ENCODE assay signal across 8 cellular contexts in the genomic region with DNA sequence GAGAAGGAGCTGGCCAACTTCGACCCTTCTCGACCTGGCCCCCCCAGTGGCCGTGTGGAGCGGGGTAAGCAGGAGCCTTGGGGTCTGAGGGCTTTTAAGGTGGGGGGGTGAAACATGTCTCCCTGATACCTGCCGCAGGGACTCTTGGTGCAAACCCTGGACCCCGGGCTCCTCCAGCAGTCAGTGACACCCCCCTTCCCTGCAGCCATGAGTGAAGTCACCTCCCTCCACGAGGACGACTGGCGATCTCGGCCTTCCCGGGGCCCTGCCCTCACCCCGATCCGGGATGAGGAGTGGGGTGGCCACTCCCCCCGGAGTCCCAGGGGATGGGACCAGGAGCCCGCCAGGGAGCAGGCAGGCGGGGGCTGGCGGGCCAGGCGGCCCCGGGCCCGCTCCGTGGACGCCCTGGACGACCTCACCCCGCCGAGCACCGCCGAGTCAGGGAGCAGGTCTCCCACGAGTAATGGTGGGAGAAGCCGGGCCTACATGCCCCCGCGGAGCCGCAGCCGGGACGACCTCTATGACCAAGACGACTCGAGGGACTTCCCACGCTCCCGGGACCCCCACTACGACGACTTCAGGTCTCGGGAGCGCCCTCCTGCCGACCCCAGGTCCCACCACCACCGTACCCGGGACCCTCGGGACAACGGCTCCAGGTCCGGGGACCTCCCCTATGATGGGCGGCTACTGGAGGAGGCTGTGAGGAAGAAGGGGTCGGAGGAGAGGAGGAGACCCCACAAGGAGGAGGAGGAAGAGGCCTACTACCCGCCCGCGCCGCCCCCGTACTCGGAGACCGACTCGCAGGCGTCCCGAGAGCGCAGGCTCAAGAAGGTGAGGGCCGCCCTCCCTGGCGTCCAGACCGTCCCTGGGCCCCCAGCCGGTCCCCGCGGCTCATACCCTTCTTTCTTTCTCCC. TPM values are rescaled to one million over a fixed set of nuclear protein-coding genes. Genes with fewer than 3 reads are reported as not detected.
A peak's percentile ranks its signal among the peaks of the same experiment; 100 is the strongest.
DNase-seq lines count a peak whose midpoint lies in the region; ATAC-seq and TF ChIP-seq lines count a peak whose summit lies in the region.

No MANE protein-coding gene starts in this region.

- H3K9me2 ChIP-seq in Karpas-422 (replicated peaks; ENCODE audit: insufficient read depth, low read length) = no peaks in the 10 kb centered on the region

- peak overlapping the region; percentile 78 for H3K4me3 ChIP-seq in CD8-positive, alpha-beta T cell (ENCODE audit: low read depth, low read length)
- H3K4me3 ChIP-seq in Karpas-422 (ENCODE audit: low read length) = peak overlapping the region; percentile 98
- peak overlapping the region; percentile 48 to 89 (median 84) for H3K4me3 ChIP-seq in upper lobe of left lung

- peaks cover 25% of the 10 kb centered on the region for H3K4me1 ChIP-seq in CD8-positive, alpha-beta T cell (ENCODE audit: insufficient read depth, low read length)
- H3K4me1 ChIP-seq in Karpas-422 (ENCODE audit: low read length) = peaks cover 50% of the 10 kb centered on the region
- H3K4me1 ChIP-seq in upper lobe of left lung = peaks cover 29 to 49% (median 40%) of the 10 kb centered on the region in 4 donors

- WGBS in upper lobe of left lung, 2 donors = 3 to 11% methylated on average over 13 to 44 of the region's 67 CpGs

- H3K27me3 Mint-ChIP-seq in CD8-positive, alpha-beta T cell (ENCODE audit: low read depth) = no peaks in the 10 kb centered on the region
- no peaks in the 10 kb centered on the region for H3K27me3 Mint-ChIP-seq in activated CD8-positive, alpha-beta T cell treated with anti-CD3 and anti-CD28 coated beads, Interleukin-2, amount 10 ng/mL, durations not matched to agents 7 days and 5 days (ENCODE audit: low read depth)
- H3K27me3 Mint-ChIP-seq in naive B cell = no peaks in the 10 kb centered on the region

- peak overlapping the region; percentile 97 for H3K9ac ChIP-seq in Karpas-422 (ENCODE audit: low read length)

- CTCF ChIA-PET in CD8-positive, alpha-beta T cell (lab: Charles Lee) = interaction anchor here (1.0 to 1.8 kb wide), 5 partner anchors 11 to 125 kb away, joined by 3 to 7 read pairs (median 5); no protein-coding TSS in a partner anchor
- CTCF ChIA-PET in activated CD8-positive, alpha-beta T cell treated with anti-CD3 and anti-CD28 coated beads, Interleukin-2, amount 10 ng/mL, durations not matched to agents 7 days and 5 days (lab: Charles Lee) = interaction anchor here (1.0 to 1.3 kb wide), 2 partner anchors 26 to 126 kb away, joined by 3 to 4 read pairs; no protein-coding TSS in a partner anchor

- H3K79me2 ChIP-seq in Karpas-422 (ENCODE audit: low read length) = no peaks in the 10 kb centered on the region

- peaks cover 46% of the 10 kb centered on the region for H3K36me3 Mint-ChIP-seq in CD8-positive, alpha-beta T cell
- peaks cover 42% of the 10 kb centered on the region for H3K36me3 Mint-ChIP-seq in activated CD8-positive, alpha-beta T cell treated with anti-CD3 and anti-CD28 coated beads, Interleukin-2, amount 10 ng/mL, durations not matched to agents 7 days and 5 days (ENCODE audit: low read depth)
- peaks cover 0 to 14% of the 10 kb centered on the region in 2 donors for H3K36me3 Mint-ChIP-seq in naive B cell

- intact Hi-C loops in CD8-positive, alpha-beta T cell (cut with DNase I, micrococcal nuclease) = loop anchor here in 1 of 2 experiments (5.0 kb wide), 1 partner anchor 75 kb away; no protein-coding TSS in a partner anchor

- no peak for TF ChIP-seq CTCF in CD8-positive, alpha-beta T cell (IDR thresholded peaks at IDR 0.05)
- no peak for TF ChIP-seq CTCF in upper lobe of left lung (IDR thresholded peaks at IDR 0.05)

- H3K9me3 ChIP-seq in CD8-positive, alpha-beta T cell (ENCODE audit: low read length) = no peaks in the 10 kb centered on the region
- H3K9me3 ChIP-seq in Karpas-422 (ENCODE audit: low read length) = no peaks in the 10 kb centered on the region
- no peaks in the 10 kb centered on the region for H3K9me3 ChIP-seq in upper lobe of left lung

- no peaks in the 10 kb centered on the region for H3K9me3 Mint-ChIP-seq in CD8-positive, alpha-beta T cell
- no peaks in the 10 kb centered on the region for H3K9me3 Mint-ChIP-seq in activated CD8-positive, alpha-beta T cell treated with anti-CD3 and anti-CD28 coated beads, Interleukin-2, amount 10 ng/mL, durations not matched to agents 7 days and 5 days (ENCODE audit: insufficient read depth)
- no peaks in the 10 kb centered on the region for H3K9me3 Mint-ChIP-seq in naive B cell

- H3K27me3 ChIP-seq in CD8-positive, alpha-beta T cell (ENCODE audit: insufficient read depth, low read length) = no peaks in the 10 kb centered on the region
- H3K27me3 ChIP-seq in Karpas-422 (ENCODE audit: low read length) (no peaks in the 10 kb centered on the region), upper lobe of left lung (no peaks in the 10 kb centered on the region)

- no peak for TF ChIP-seq EP300 in upper lobe of left lung (IDR thresholded peaks at IDR 0.05)

- POLR2A ChIA-PET in CD8-positive, alpha-beta T cell (lab: Charles Lee) = interaction anchor here (0.6 to 2.9 kb wide), 8 partner anchors 10 to 126 kb away, joined by 3 to 14 read pairs (median 4); a partner anchor contains a TSS
- POLR2A ChIA-PET in activated CD8-positive, alpha-beta T cell treated with anti-CD3 and anti-CD28 coated beads, Interleukin-2, amount 10 ng/mL, durations not matched to agents 7 days and 5 days (lab: Charles Lee) = interaction anchor here (0.6 kb wide), 1 partner anchor 121 kb away, joined by 3 read pairs; no protein-coding TSS in a partner anchor

- H3K27ac ChIP-seq in CD8-positive, alpha-beta T cell (ENCODE audit: low read depth, low read length) = peak overlapping the region; percentile 82
- H3K27ac ChIP-seq in Karpas-422 (ENCODE audit: low read length) (peak overlapping the region; percentile 81), upper lobe of left lung (peak overlapping the region; percentile 88 to 97 (median 92))

- H3K4me3 Mint-ChIP-seq in CD8-positive, alpha-beta T cell = peak overlapping the region; percentile 93
- H3K4me3 Mint-ChIP-seq in activated CD8-positive, alpha-beta T cell treated with anti-CD3 and anti-CD28 coated beads, Interleukin-2, amount 10 ng/mL, durations not matched to agents 7 days and 5 days = peak overlapping the region; percentile 94
- H3K4me3 Mint-ChIP-seq in naive B cell = peak overlapping the region; percentile 86 to 97 (median 94)

- DNase-seq in CD8-positive, alpha-beta T cell = peak in 5 of 7 experiments; percentile 36 to 68 (median 51)
- DNase-seq in Karpas-422 (peak; percentile 76), naive B cell (no peak), upper lobe of left lung (peak; percentile 55 to 90)
- DNase-seq in activated CD8-positive, alpha-beta T cell treated with anti-CD3 and anti-CD28 coated beads, Interleukin-2, amount 10 ng/mL, durations not matched to agents 7 days and 5 days = peak; percentile 49

- peak overlapping the region; percentile 86 for H3K4me2 ChIP-seq in Karpas-422 (ENCODE audit: low read depth, low read length, poor library complexity, severe bottlenecking)

- H2AFZ ChIP-seq in Karpas-422 (ENCODE audit: low read length) = 0 out of 2 replicates have a peak overlapping the region, but pooled peaks have one; percentile 48

- peaks cover 15% of the 10 kb centered on the region; the same call in 1 of the 2 replicates for H4K20me1 ChIP-seq in Karpas-422 (ENCODE audit: insufficient read depth, low read depth, low read length)

- peaks cover 17% of the 10 kb centered on the region for H3K36me3 ChIP-seq in CD8-positive, alpha-beta T cell (ENCODE audit: insufficient read depth, low read length)
- peaks cover 12% of the 10 kb centered on the region; the same call in 1 of the 2 replicates for H3K36me3 ChIP-seq in Karpas-422 (ENCODE audit: insufficient read depth, low read length)
- peaks cover 7 to 36% (median 23%) of the 10 kb centered on the region in 4 donors for H3K36me3 ChIP-seq in upper lobe of left lung

- TF ChIP-seq POLR2A in upper lobe of left lung (IDR thresholded peaks at IDR 0.05) = no peak

- ATAC-seq in CD8-positive, alpha-beta T cell = peak; percentile 30
- ATAC-seq in activated CD8-positive, alpha-beta T cell treated with anti-CD3 and anti-CD28 coated beads, Interleukin-2, amount 10 ng/mL, durations not matched to agents 7 days and 5 days = peak; percentile 25
- ATAC-seq in esophagus mucosa (peak; percentile 13), naive B cell (ENCODE audit: low read depth in 2 of 2) (peak; percentile 3 to 9), upper lobe of left lung (ENCODE audit: low FRiP score in 2 of 2) (peak in 1 of 2 donors; percentile 61), HG03280 (IDR thresholded peaks at IDR 0.05; ENCODE audit: unreplicated experiment) (no peak), GM19324 (IDR thresholded peaks at IDR 0.05; ENCODE audit: low FRiP score, unreplicated experiment) (no peak)

- peaks cover 39% of the 10 kb centered on the region for H3K4me1 Mint-ChIP-seq in CD8-positive, alpha-beta T cell (ENCODE audit: low read depth)
- H3K4me1 Mint-ChIP-seq in activated CD8-positive, alpha-beta T cell treated with anti-CD3 and anti-CD28 coated beads, Interleukin-2, amount 10 ng/mL, durations not matched to agents 7 days and 5 days (ENCODE audit: low read depth) = peaks cover 31% of the 10 kb centered on the region
- H3K4me1 Mint-ChIP-seq in naive B cell = peaks cover 42 to 65% (median 54%) of the 10 kb centered on the region in 3 donors

- H3K27ac Mint-ChIP-seq in CD8-positive, alpha-beta T cell = peak overlapping the region; percentile 95
- peak overlapping the region; percentile 94 for H3K27ac Mint-ChIP-seq in activated CD8-positive, alpha-beta T cell treated with anti-CD3 and anti-CD28 coated beads, Interleukin-2, amount 10 ng/mL, durations not matched to agents 7 days and 5 days
- H3K27ac Mint-ChIP-seq in naive B cell = peak overlapping the region; percentile 88 to 97 (median 95)

RNA-seq across cellular contexts. Expression of a gene that starts 1.6 kb away (rescaled TPM):
- total RNA-seq in CD8-positive, alpha-beta T cell = 100 to 1,000 TPM; 252 to 268 TPM
- total RNA-seq in Karpas-422 (2014; rRNA removed; shearing (Covaris generic); ENCODE audit: low replicate concordance) = 97.9 and 224 TPM in 2 replicates
- 100 to 1,000 TPM; 125 to 138 TPM for total RNA-seq in activated CD8-positive, alpha-beta T cell treated with anti-CD3 and anti-CD28 coated beads, Interleukin-2, amount 10 ng/mL, durations not matched to agents 7 days and 5 days
- total RNA-seq in esophagus mucosa (72.3 TPM), upper lobe of left lung (100 to 1,000 TPM in 5 of 6 donors, 10 to 100 TPM in 1; 96.7 to 289 (median 175) TPM)
- 10 to 100 TPM in 4 of 6 donors, 1 to 10 TPM in 2; 1.9 to 15.5 (median 10.4) TPM for polyA plus RNA-seq in naive B cell (ENCODE audit: low read depth in 6 of 6)

RNA-seq across cellular contexts. Expression of a gene that starts 15.2 kb away (rescaled TPM):
- total RNA-seq in CD8-positive, alpha-beta T cell = under 1 TPM; 0.72 to 0.87 TPM
- 0.45 TPM in 1 of 2 replicates, not detected in the other for total RNA-seq in Karpas-422 (2014; rRNA removed; shearing (Covaris generic); ENCODE audit: low replicate concordance)
- total RNA-seq in activated CD8-positive, alpha-beta T cell treated with anti-CD3 and anti-CD28 coated beads, Interleukin-2, amount 10 ng/mL, durations not matched to agents 7 days and 5 days = under 1 TPM; 0.50 to 0.63 TPM
- total RNA-seq in esophagus mucosa (not detected), upper lobe of left lung (1 to 10 TPM in 1 of 6 donors, under 1 TPM in 3, not detected in 2; 0.46 to 8.4 (median 0.76) TPM)
- polyA plus RNA-seq in naive B cell (ENCODE audit: low read depth in 6 of 6) = under 1 TPM in 1 of 6 donors, not detected in 5; 0.12 TPM

RNA-seq across cellular contexts. Expression of a gene that starts 18.4 kb away (rescaled TPM):
- 10 to 100 TPM; 97.9 to 99.5 TPM for total RNA-seq in CD8-positive, alpha-beta T cell
- 0.63 and 1.2 TPM in 2 replicates for total RNA-seq in Karpas-422 (2014; rRNA removed; shearing (Covaris generic); ENCODE audit: low replicate concordance)
- 10 to 100 TPM; 25.5 to 25.9 TPM for total RNA-seq in activated CD8-positive, alpha-beta T cell treated with anti-CD3 and anti-CD28 coated beads, Interleukin-2, amount 10 ng/mL, durations not matched to agents 7 days and 5 days
- total RNA-seq in esophagus mucosa (66.6 TPM), upper lobe of left lung (100 to 1,000 TPM in 1 of 6 donors, 10 to 100 TPM in 5; 54.5 to 151 (median 76.5) TPM)
- polyA plus RNA-seq in naive B cell (ENCODE audit: low read depth in 6 of 6) = 10 to 100 TPM; 11.7 to 46.3 (median 34.8) TPM

RNA-seq across cellular contexts. Expression of a gene that starts 24.8 kb away (rescaled TPM):
- not detected for total RNA-seq in CD8-positive, alpha-beta T cell
- 0.36 TPM in 1 of 2 replicates, not detected in the other for total RNA-seq in Karpas-422 (2014; rRNA removed; shearing (Covaris generic); ENCODE audit: low replicate concordance)
- under 1 TPM in 1 of 2 experiments, not detected in 1; 0.26 TPM for total RNA-seq in activated CD8-positive, alpha-beta T cell treated with anti-CD3 and anti-CD28 coated beads, Interleukin-2, amount 10 ng/mL, durations not matched to agents 7 days and 5 days
- not detected for total RNA-seq in esophagus mucosa
- under 1 TPM in 4 of 6 donors, not detected in 2; 0.12 to 0.41 (median 0.29) TPM for polyA plus RNA-seq in naive B cell (ENCODE audit: low read depth in 6 of 6)
- total RNA-seq in upper lobe of left lung = 1 to 10 TPM in 2 of 6 donors, under 1 TPM in 2, not detected in 2; 0.51 to 6.2 (median 2.2) TPM

RNA-seq across cellular contexts. Expression of a gene that starts 38.6 kb away (rescaled TPM):
- not detected for total RNA-seq in CD8-positive, alpha-beta T cell
- not detected in 2 replicates for total RNA-seq in Karpas-422 (2014; rRNA removed; shearing (Covaris generic); ENCODE audit: low replicate concordance)
- total RNA-seq in activated CD8-positive, alpha-beta T cell treated with anti-CD3 and anti-CD28 coated beads, Interleukin-2, amount 10 ng/mL, durations not matched to agents 7 days and 5 days = not detected
- total RNA-seq in esophagus mucosa = not detected
- not detected for polyA plus RNA-seq in naive B cell (ENCODE audit: low read depth in 6 of 6)
- total RNA-seq in upper lobe of left lung = not detected

Comparison
In these comparisons a context has a peak if more than half of its experiments do, and no peak if none do; other contexts are left out.
1. ATAC-seq: peak in CD8-positive, alpha-beta T cell (single experiment), activated CD8-positive, alpha-beta T cell treated with anti-CD3 and anti-CD28 coated beads, Interleukin-2, amount 10 ng/mL, durations not matched to agents 7 days and 5 days (single experiment), esophagus mucosa (single experiment) and naive B cell (2 of 2); none in HG03280 (single experiment) and GM19324 (single experiment).
2. RNA of a gene that starts 18.4 kb away (total RNA-seq): 97.9 to 99.5 TPM in CD8-positive, alpha-beta T cell, 54.5 to 151 TPM in upper lobe of left lung, 66.6 TPM in esophagus mucosa (single experiment) and 25.5 to 25.9 TPM in activated CD8-positive, alpha-beta T cell treated with anti-CD3 and anti-CD28 coated beads, Interleukin-2, amount 10 ng/mL, durations not matched to agents 7 days and 5 days; 0.63 to 1.2 TPM in Karpas-422; every median in the first group is over 10 times any median in the second.
3. Peak in every context shown above with its lines, with median percentiles within 50 percentile points of each other: H3K27ac ChIP-seq, H3K4me3 ChIP-seq, H3K27ac Mint-ChIP-seq and H3K4me3 Mint-ChIP-seq.